ENCODE assay signal across 9 cellular contexts in genomic region chr2:120109186-120110061, GRCh38.
DNase-seq lines count a peak whose midpoint lies in the region; ATAC-seq, FAIRE-seq and TF ChIP-seq lines count a peak whose summit lies in the region.
"Had no signal": no experiment of that assay in that cellular context is flagged by ENCODE, and none has a peak within 500 bp of the region (broad histone marks: within the 10 kb centered on the region; RNA-seq: fewer than 3 reads in every experiment).

No MANE protein-coding gene starts in this region.

- TF ChIP-seq POLR2A in GM12891 (IDR thresholded peaks at IDR 0.05; ENCODE audit: low read depth, low read length) = no peak

- CTCF ChIA-PET in activated CD4-positive, alpha-beta memory T cell treated with anti-CD3 and anti-CD28 coated beads for 36 hours (lab: Charles Lee) = interaction anchor here (0.6 to 4.7 kb wide), 15 partner anchors 11 to 571 kb away, joined by 3 to 82 read pairs (median 4); no protein-coding TSS in a partner anchor

- intact Hi-C loops in activated CD4-positive, alpha-beta memory T cell treated with anti-CD3 and anti-CD28 coated beads for 36 hours (cut with micrococcal nuclease) = loop anchor here (1.0 to 5.0 kb wide), 5 partner anchors 68 to 571 kb away; partner anchors contain the start of gene PTPN4

- peak; percentile 82 for FAIRE-seq in GM12891 (lab: Jason Lieb, UNC)

- H3K4me1 Mint-ChIP-seq in activated CD4-positive, alpha-beta memory T cell treated with anti-CD3 and anti-CD28 coated beads for 36 hours (ENCODE audit: low read depth) = peaks cover 17% of the 10 kb centered on the region

- peak; percentile 78 to 87 for DNase-seq in AML-193 (lab: John Stamatoyannopoulos, UW)
- DNase-seq in GM12891 (ENCODE audit: insufficient read length, low spot score) = peak; percentile 1
- peak; percentile 65 for DNase-seq in NAMALWA (ENCODE audit: low spot score)
- DNase-seq in activated CD4-positive, alpha-beta memory T cell treated with anti-CD3 and anti-CD28 coated beads for 36 hours = no peak
- DNase-seq in glomerular visceral epithelial cell (ENCODE audit: extremely low spot score) = peak; percentile 33
- no peak for DNase-seq in stimulated activated naive CD8-positive, alpha-beta T cell treated with anti-CD3 and anti-CD28 coated beads, Interleukin-15, Interleukin-2, amounts not matched to agents 100 U/mL and 50 U/mL, for 24 hours
- no peak for DNase-seq in 8988T
- DNase-seq: left cardiac atrium had no signal

- peak overlapping the region; percentile 42 for H3K27ac Mint-ChIP-seq in activated CD4-positive, alpha-beta memory T cell treated with anti-CD3 and anti-CD28 coated beads for 36 hours

- POLR2A ChIA-PET in activated CD4-positive, alpha-beta memory T cell treated with anti-CD3 and anti-CD28 coated beads for 36 hours (lab: Charles Lee) = no interaction called here

- no peaks in the 10 kb centered on the region for H3K27me3 Mint-ChIP-seq in activated CD4-positive, alpha-beta memory T cell treated with anti-CD3 and anti-CD28 coated beads for 36 hours

- H3K9me3 Mint-ChIP-seq in activated CD4-positive, alpha-beta memory T cell treated with anti-CD3 and anti-CD28 coated beads for 36 hours = no peaks in the 10 kb centered on the region

- H3K36me3 Mint-ChIP-seq in activated CD4-positive, alpha-beta memory T cell treated with anti-CD3 and anti-CD28 coated beads for 36 hours = no peaks in the 10 kb centered on the region

- H3K4me3 Mint-ChIP-seq in activated CD4-positive, alpha-beta memory T cell treated with anti-CD3 and anti-CD28 coated beads for 36 hours = no peak overlapping the region

- peak; percentile 57 for ATAC-seq in stimulated activated naive CD8-positive, alpha-beta T cell treated with anti-CD3 and anti-CD28 coated beads, Interleukin-15, Interleukin-2, amounts not matched to agents 100 U/mL and 50 U/mL, for 24 hours
- no peak for ATAC-seq in HG02642 (IDR thresholded peaks at IDR 0.05; ENCODE audit: poor library complexity, unreplicated experiment)

TF ChIP-seq in GM12891, 5 proteins besides CTCF, POLR2A, EP300 and RAD21:
- TF ChIP-seq SPI1 (IDR thresholded peaks at IDR 0.05; ENCODE audit: low read depth, low read length) = peak; percentile 81
- TF ChIP-seq POU2F2 (IDR thresholded peaks at IDR 0.05; ENCODE audit: low read depth, low read length) = no peak
TF ChIP-seq in GM12891: peak in this region for 1.

Comparison
In these comparisons a context has a peak if more than half of its experiments do, and no peak if none do; other contexts are left out.
1. DNase-seq: peak in AML-193 (2 of 2), GM12891 (single experiment), NAMALWA (single experiment) and glomerular visceral epithelial cell (single experiment); none in activated CD4-positive, alpha-beta memory T cell treated with anti-CD3 and anti-CD28 coated beads for 36 hours (single experiment), stimulated activated naive CD8-positive, alpha-beta T cell treated with anti-CD3 and anti-CD28 coated beads, Interleukin-15, Interleukin-2, amounts not matched to agents 100 U/mL and 50 U/mL, for 24 hours (single experiment) and 8988T (single experiment).